ENCODE assay signal across 8 cellular contexts in genomic region chr4:147617173-147617840, GRCh38. TPM values are rescaled to one million over a fixed set of nuclear protein-coding genes. Genes with fewer than 3 reads are reported as not detected.
DNase-seq lines count a peak whose midpoint lies in the region; ATAC-seq and TF ChIP-seq lines count a peak whose summit lies in the region.

Gene TMEM184C, plus strand, starts transcription at chr4:147617397. Its CDS starts 560 bp downstream, at chr4:147617957.

- ATAC-seq in HG03196 (IDR thresholded peaks at IDR 0.05; ENCODE audit: unreplicated experiment): peak; percentile 100
- ATAC-seq in activated B cell treated with CpG ODN at 0.5 μM for 24 hours (ENCODE audit: low read depth): peak; percentile 97

- intact Hi-C loops in activated B cell treated with CpG ODN at 0.5 μM for 24 hours (cut with micrococcal nuclease): loop anchor here (1.0 to 10.0 kb wide), 6 partner anchors 67 to 2000 kb away; partner anchors contain the start of genes LSM6, MMAA, NR3C2 and PRMT9

- peak; percentile 91 for TF ChIP-seq POLR2A in GM18951 (IDR thresholded peaks at IDR 0.05; ENCODE audit: extremely low read depth, insufficient read depth, insufficient read length)

- in situ Hi-C loops in GM18951 (cut with MboI; ENCODE audit: low sequenced_read_pairs, unreplicated experiment): no loop called here

- DNase-seq in AG08395 (ENCODE audit: low spot score): peak; percentile 98
- DNase-seq in NCI-H345 (lab: John Stamatoyannopoulos, UW): peak; percentile 94
- DNase-seq in activated B cell treated with CpG ODN at 0.5 μM for 24 hours: peak; percentile 97
- DNase-seq in central memory CD4-positive, alpha-beta T cell: peak; percentile 97
- peak; percentile 96 to 97 (median 96) for DNase-seq in immature natural killer cell
- DNase-seq in smooth muscle cell of the brain vasculature (ENCODE audit: low read depth, low spot score): peak; percentile 74

- H3K4me3 Mint-ChIP-seq in activated B cell treated with CpG ODN at 0.5 μM for 24 hours: peak within 1 kb of the TSS; percentile 98
- H3K4me3 Mint-ChIP-seq in immature natural killer cell: peak within 1 kb of the TSS; percentile 95 to 98 (median 96)

- TF ChIP-seq CTCF in activated B cell treated with CpG ODN at 0.5 μM for 24 hours (IDR thresholded peaks at IDR 0.05): no peak

- CTCF ChIA-PET in activated B cell treated with CpG ODN at 0.5 μM for 24 hours (lab: Charles Lee): interaction anchor here (0.9 to 1.3 kb wide), 3 partner anchors 13 to 67 kb away, joined by 3 read pairs; partner anchors contain the start of gene PRMT9

- H3K27ac Mint-ChIP-seq in activated B cell treated with CpG ODN at 0.5 μM for 24 hours (peak within 1 kb of the TSS; percentile 96), immature natural killer cell (peak within 1 kb of the TSS; percentile 93 to 98 (median 96))

- POLR2A ChIA-PET in activated B cell treated with CpG ODN at 0.5 μM for 24 hours (lab: Charles Lee): interaction anchor here (0.6 to 3.3 kb wide), 8 partner anchors 9 to 1998 kb away, joined by 3 to 43 read pairs (median 4); partner anchors contain the start of genes NR3C2 and PRMT9

- H3K9me3 Mint-ChIP-seq in activated B cell treated with CpG ODN at 0.5 μM for 24 hours: no peaks in the 10 kb centered on the region
- no peaks in the 10 kb centered on the region for H3K9me3 Mint-ChIP-seq in immature natural killer cell

- H3K4me1 Mint-ChIP-seq in activated B cell treated with CpG ODN at 0.5 μM for 24 hours (peaks cover 44% of the 10 kb centered on the region), immature natural killer cell (peaks cover 48 to 50% of the 10 kb centered on the region in 2 donors)

- H3K36me3 Mint-ChIP-seq in activated B cell treated with CpG ODN at 0.5 μM for 24 hours (ENCODE audit: low read depth): peaks cover 29% of the 10 kb centered on the region
- peaks cover 0 to 14% (median 9%) of the 10 kb centered on the region in 3 donors for H3K36me3 Mint-ChIP-seq in immature natural killer cell

- H3K27me3 Mint-ChIP-seq in activated B cell treated with CpG ODN at 0.5 μM for 24 hours: peaks cover 2% of the 10 kb centered on the region
- peaks cover 0 to 9% (median 8%) of the 10 kb centered on the region in 3 donors for H3K27me3 Mint-ChIP-seq in immature natural killer cell (ENCODE audit: low read depth in 3 of 3)

RNA-seq across cellular contexts. Expression of gene TMEM184C, which starts in this region (rescaled TPM):
- total RNA-seq in activated B cell treated with CpG ODN at 0.5 μM for 24 hours: 25.0 and 27.9 TPM in 2 replicates
- 10 to 100 TPM; 12.8 to 31.5 (median 21.6) TPM for polyA plus RNA-seq in immature natural killer cell

Comparison
In these comparisons a context has a peak if more than half of its experiments do, and no peak if none do; other contexts are left out.
1. Peak in every context shown above with its lines: DNase-seq and ATAC-seq.